Comparison of ENCODE assay signal across 8 cellular contexts in the genomic region with DNA sequence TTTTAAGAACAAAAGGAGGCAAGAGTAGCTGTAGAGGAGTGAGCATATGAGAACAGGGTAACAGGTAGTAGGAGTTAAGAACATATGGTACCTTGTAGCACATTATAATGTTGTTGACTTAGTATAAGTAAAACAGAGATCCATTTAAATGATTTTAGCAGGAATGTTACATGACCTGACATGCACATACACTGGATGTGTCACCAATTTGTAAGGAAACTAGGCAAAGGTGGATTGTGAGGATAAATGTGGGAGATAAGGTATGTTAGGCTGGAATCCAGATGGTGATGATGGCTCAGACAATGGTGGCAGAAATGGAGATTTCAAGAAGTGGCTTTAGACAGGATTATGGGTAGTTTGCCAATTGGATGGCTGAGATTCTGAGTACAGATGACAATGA.
"Had no signal": no experiment of that assay in that cellular context is flagged by ENCODE, and none has a peak within 500 bp of the region (broad histone marks: within the 10 kb centered on the region; RNA-seq: fewer than 3 reads in every experiment).

No MANE protein-coding gene starts in this region.

- H2AFZ ChIP-seq: GM23338 had no signal

- ATAC-seq: GM23338, HepG2, K562 had no signal

- H3K4me3 ChIP-seq: GM23338, K562 had no signal

- H3K27ac ChIP-seq: HL-60 had no signal

- H3K4me2 ChIP-seq: GM23338 had no signal

- FAIRE-seq: H1, HepG2, K562 had no signal

- DNase-seq: H9, HCEC 1CT, IMR-90 had no signal
